In the genomic region with DNA sequence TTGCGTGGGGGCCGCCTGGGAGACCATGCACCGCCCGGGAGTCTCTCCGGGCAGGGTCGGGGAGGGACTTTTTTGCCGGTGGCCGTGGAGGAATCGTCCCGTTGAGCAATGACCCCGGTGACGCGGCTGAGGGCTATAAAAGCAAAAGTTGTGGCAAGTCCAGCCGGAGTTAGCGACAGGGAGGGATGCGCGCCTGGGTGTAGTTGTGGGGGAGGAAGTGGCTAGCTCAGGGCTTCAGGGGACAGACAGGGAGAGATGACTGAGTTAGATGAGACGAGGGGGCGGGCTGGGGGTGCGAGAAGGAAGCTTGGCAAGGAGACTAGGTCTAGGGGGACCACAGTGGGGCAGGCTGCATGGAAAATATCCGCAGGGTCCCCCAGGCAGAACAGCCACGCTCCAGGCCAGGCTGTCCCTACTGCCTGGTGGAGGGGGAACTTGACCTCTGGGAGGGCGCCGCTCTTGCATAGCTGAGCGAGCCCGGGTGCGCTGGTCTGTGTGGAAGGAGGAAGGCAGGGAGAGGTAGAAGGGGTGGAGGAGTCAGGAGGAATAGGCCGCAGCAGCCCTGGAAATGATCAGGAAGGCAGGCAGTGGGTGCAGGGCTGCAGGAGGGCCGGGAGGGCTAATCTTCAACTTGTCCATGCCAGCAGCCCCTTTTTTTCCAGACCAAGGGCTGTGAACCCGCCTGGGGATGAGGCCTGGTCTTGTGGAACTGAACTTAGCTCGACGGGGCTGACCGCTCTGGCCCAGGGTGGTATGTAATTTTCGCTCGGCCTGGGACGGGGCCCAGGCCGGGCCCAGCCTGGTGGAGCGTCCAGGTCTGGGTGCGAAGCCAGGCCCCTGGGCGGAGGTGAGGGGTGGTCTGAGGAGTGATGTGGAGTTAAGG, we compare ENCODE assay signal across 1 cellular context.
A peak's percentile ranks its signal among the peaks of the same experiment; 100 is the strongest.
TF ChIP-seq lines count a peak whose summit lies in the region.

NEAT1 (plus strand) TSS at position 166 of the 883 bp plus-strand sequence.

TF ChIP-seq in HepG2, 621 proteins besides CTCF, POLR2A, EP300 and RAD21 (continued from another document and continues in another):
- no peak for TF ChIP-seq KIAA2018 (CRISPR knock-in tag; IDR thresholded peaks at IDR 0.05; ENCODE audit: borderline replicate concordance)
- TF ChIP-seq, protein P1, sequence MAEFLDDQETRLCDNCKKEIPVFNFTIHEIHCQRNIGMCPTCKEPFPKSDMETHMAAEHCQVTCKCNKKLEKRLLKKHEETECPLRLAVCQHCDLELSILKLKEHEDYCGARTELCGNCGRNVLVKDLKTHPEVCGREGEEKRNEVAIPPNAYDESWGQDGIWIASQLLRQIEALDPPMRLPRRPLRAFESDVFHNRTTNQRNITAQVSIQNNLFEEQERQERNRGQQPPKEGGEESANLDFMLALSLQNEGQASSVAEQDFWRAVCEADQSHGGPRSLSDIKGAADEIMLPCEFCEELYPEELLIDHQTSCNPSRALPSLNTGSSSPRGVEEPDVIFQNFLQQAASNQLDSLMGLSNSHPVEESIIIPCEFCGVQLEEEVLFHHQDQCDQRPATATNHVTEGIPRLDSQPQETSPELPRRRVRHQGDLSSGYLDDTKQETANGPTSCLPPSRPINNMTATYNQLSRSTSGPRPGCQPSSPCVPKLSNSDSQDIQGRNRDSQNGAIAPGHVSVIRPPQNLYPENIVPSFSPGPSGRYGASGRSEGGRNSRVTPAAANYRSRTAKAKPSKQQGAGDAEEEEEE (CRISPR knock-in tag; IDR thresholded peaks at IDR 0.05; ENCODE audit: borderline replicate concordance): no peak
- peak; percentile 92 for TF ChIP-seq SALL2 (CRISPR knock-in tag; IDR thresholded peaks at IDR 0.05)
- peak; percentile 73; the same call in 1 of the 2 replicates for TF ChIP-seq SPEN (CRISPR knock-in tag; IDR thresholded peaks at IDR 0.05; ENCODE audit: low read depth)
- peak; percentile 91; the same call in 1 of the 2 replicates for TF ChIP-seq ZNF737 (CRISPR knock-in tag; IDR thresholded peaks at IDR 0.05; ENCODE audit: borderline replicate concordance)
- TF ChIP-seq NFIC (IDR thresholded peaks at IDR 0.05; ENCODE audit: low read length): no peak
- peak; percentile 50; the same call in 1 of the 2 replicates for TF ChIP-seq ZNF430 (CRISPR knock-in tag; IDR thresholded peaks at IDR 0.05)
- no peak for TF ChIP-seq MEIS1 (CRISPR knock-in tag; IDR thresholded peaks at IDR 0.05; ENCODE audit: borderline replicate concordance)
- TF ChIP-seq CEBPZ (IDR thresholded peaks at IDR 0.05; ENCODE audit: low read length): no peak
- TF ChIP-seq, protein P2, sequence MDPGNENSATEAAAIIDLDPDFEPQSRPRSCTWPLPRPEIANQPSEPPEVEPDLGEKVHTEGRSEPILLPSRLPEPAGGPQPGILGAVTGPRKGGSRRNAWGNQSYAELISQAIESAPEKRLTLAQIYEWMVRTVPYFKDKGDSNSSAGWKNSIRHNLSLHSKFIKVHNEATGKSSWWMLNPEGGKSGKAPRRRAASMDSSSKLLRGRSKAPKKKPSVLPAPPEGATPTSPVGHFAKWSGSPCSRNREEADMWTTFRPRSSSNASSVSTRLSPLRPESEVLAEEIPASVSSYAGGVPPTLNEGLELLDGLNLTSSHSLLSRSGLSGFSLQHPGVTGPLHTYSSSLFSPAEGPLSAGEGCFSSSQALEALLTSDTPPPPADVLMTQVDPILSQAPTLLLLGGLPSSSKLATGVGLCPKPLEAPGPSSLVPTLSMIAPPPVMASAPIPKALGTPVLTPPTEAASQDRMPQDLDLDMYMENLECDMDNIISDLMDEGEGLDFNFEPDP (CRISPR knock-in tag; conservative IDR thresholded peaks at IDR 0.05): no peak
- TF ChIP-seq RFX5 (IDR thresholded peaks at IDR 0.05; ENCODE audit: low read depth, low read length): peak; percentile 70
- TF ChIP-seq ZNF83 (CRISPR knock-in tag; IDR thresholded peaks at IDR 0.05; ENCODE audit: borderline replicate concordance): no peak
- TF ChIP-seq SP5 (CRISPR knock-in tag; IDR thresholded peaks at IDR 0.05; ENCODE audit: borderline replicate concordance, low read depth): 0 out of 2 replicates have a peak, but pooled peaks have one; percentile 37
- no peak for TF ChIP-seq ZNF576 (CRISPR knock-in tag; IDR thresholded peaks at IDR 0.05)
- no peak; the same call in 1 of the 2 replicates for TF ChIP-seq KDM5A (IDR thresholded peaks at IDR 0.05; ENCODE audit: borderline replicate concordance, low read length)
- no peak for TF ChIP-seq MZF1 (CRISPR knock-in tag; IDR thresholded peaks at IDR 0.05; ENCODE audit: borderline replicate concordance)
- TF ChIP-seq ZNF225 (CRISPR knock-in tag; IDR thresholded peaks at IDR 0.05): no peak
- no peak; the same call in 1 of the 2 replicates for TF ChIP-seq RFX1 (IDR thresholded peaks at IDR 0.05)
- 0 out of 2 replicates have a peak, but pooled peaks have one; percentile 76 for TF ChIP-seq ZNF878 (CRISPR knock-in tag; IDR thresholded peaks at IDR 0.05)
- no peak for TF ChIP-seq THAP7 (CRISPR knock-in tag; IDR thresholded peaks at IDR 0.05)
- peak; percentile 99 for TF ChIP-seq TAF15 (IDR thresholded peaks at IDR 0.05; ENCODE audit: low read depth, low read length, poor library complexity, severe bottlenecking)
- no peak; the same call in 1 of the 2 replicates for TF ChIP-seq STAG1 (CRISPR knock-in tag; IDR thresholded peaks at IDR 0.05)
- peak; percentile 51; the same call in 1 of the 2 replicates for TF ChIP-seq FOXP4 (CRISPR knock-in tag; IDR thresholded peaks at IDR 0.05)
- peak; percentile 44 for TF ChIP-seq ZNF205 (CRISPR knock-in tag; IDR thresholded peaks at IDR 0.05)
- TF ChIP-seq ZNF629 (CRISPR knock-in tag; conservative IDR thresholded peaks at IDR 0.05): peak; percentile 42
- TF ChIP-seq PCBP2 (optimal IDR thresholded peaks at IDR 0.05; ENCODE audit: low read depth, low read length, poor library complexity, severe bottlenecking): peak; percentile 98
- TF ChIP-seq FOXO1 (CRISPR knock-in tag; IDR thresholded peaks at IDR 0.05): peak; percentile 43; the same call in 1 of the 2 replicates
- TF ChIP-seq ZNF343 (CRISPR knock-in tag; IDR thresholded peaks at IDR 0.05): peak; percentile 87
- TF ChIP-seq MEIS2 (CRISPR knock-in tag; IDR thresholded peaks at IDR 0.05): peak; percentile 75; the same call in 1 of the 2 replicates
- TF ChIP-seq ZNF580 (CRISPR knock-in tag; IDR thresholded peaks at IDR 0.05; ENCODE audit: borderline replicate concordance, low read depth): peak; percentile 90
- TF ChIP-seq ZSCAN5A (CRISPR knock-in tag; IDR thresholded peaks at IDR 0.05; ENCODE audit: borderline replicate concordance): no peak
- no peak for TF ChIP-seq ZNF136 (CRISPR knock-in tag; IDR thresholded peaks at IDR 0.05; ENCODE audit: low read depth)
- TF ChIP-seq ARNTL (CRISPR knock-in tag; IDR thresholded peaks at IDR 0.05): peak; percentile 87
